ENCODE assay signal across 8 cellular contexts in genomic region chr2:96207073-96207777, GRCh38. TPM values are rescaled to one million over a fixed set of nuclear protein-coding genes. Genes with fewer than 3 reads are reported as not detected.
DNase-seq lines count a peak whose midpoint lies in the region; ATAC-seq and TF ChIP-seq lines count a peak whose summit lies in the region.

No MANE protein-coding gene starts in this region.

- H3K36me3 ChIP-seq in right atrium auricular region (no peaks in the 10 kb centered on the region), brain microvascular endothelial cell (replicated peaks) (no peaks in the 10 kb centered on the region), mesenchymal stem cell (ENCODE audit: control insufficient read depth in 1 of 2, insufficient read depth in 2 of 2, low read depth in 1 of 2, low read length in 2 of 2) (no peaks in the 10 kb centered on the region), aorta (ENCODE audit: control insufficient read depth in 1 of 2, insufficient read depth in 2 of 2, low read length in 1 of 2) (no peaks in the 10 kb centered on the region)

- peak overlapping the region; percentile 93 for H3K9ac ChIP-seq in mesenchymal stem cell (ENCODE audit: low read length)

- H2BK5ac ChIP-seq in mesenchymal stem cell (ENCODE audit: low read depth, low read length, poor library complexity, severe bottlenecking) = no peak overlapping the region

- H2AFZ ChIP-seq in mesenchymal stem cell (ENCODE audit: low read depth, low read length) = no peak overlapping the region

- ATAC-seq in Right ventricle myocardium inferior = no peak
- ATAC-seq in aorta (ENCODE audit: low FRiP score) = no peak

- H4K8ac ChIP-seq in mesenchymal stem cell (ENCODE audit: low read length) = no peak overlapping the region

- DNase-seq in right atrium auricular region (ENCODE audit: low spot score) (no peak), Right ventricle myocardium inferior (ENCODE audit: missing footprints) (no peak), brain microvascular endothelial cell (no peak), mesenchymal stem cell (peak; percentile 54), aorta (no peak), occipital lobe (lab: John Stamatoyannopoulos, UW) (no peak), DMS153 treated with DMSO at 0.1 percent for 48 hours (lab: John Stamatoyannopoulos, UW; ENCODE audit: unreplicated experiment) (no peak)
- no peak for DNase-seq in stimulated activated CD4-positive, alpha-beta T cell treated with anti-CD3 and anti-CD28 coated beads, Interleukin-1b, Interleukin-23, amount 100 ng/mL, for 48 hours

- H3K9me3 ChIP-seq in right atrium auricular region = no peaks in the 10 kb centered on the region
- H3K9me3 ChIP-seq in mesenchymal stem cell (ENCODE audit: control insufficient read depth, low read length) = no peaks in the 10 kb centered on the region
- H3K9me3 ChIP-seq in aorta (ENCODE audit: control insufficient read depth, low read length) = no peaks in the 10 kb centered on the region

- 25% methylated on average over 11 of the region's 11 CpGs for WGBS in mesenchymal stem cell
- 10 to 13% methylated on average over 11 of the region's 11 CpGs for WGBS in aorta, 2 donors

- H3K4me3 ChIP-seq in right atrium auricular region = peak overlapping the region; percentile 74 to 87
- peak overlapping the region; percentile 88 for H3K4me3 ChIP-seq in brain microvascular endothelial cell (ENCODE audit: low read depth, low read length)
- peak overlapping the region; percentile 32 to 89 for H3K4me3 ChIP-seq in mesenchymal stem cell (ENCODE audit: insufficient read depth in 1 of 2, low read depth in 1 of 2, low read length in 2 of 2)
- peak overlapping the region; percentile 71 to 77 for H3K4me3 ChIP-seq in aorta (ENCODE audit: low read length in 2 of 2)

- peak overlapping the region; percentile 90 to 96 for H3K27ac ChIP-seq in right atrium auricular region
- H3K27ac ChIP-seq in brain microvascular endothelial cell = peak overlapping the region; percentile 78
- H3K27ac ChIP-seq in mesenchymal stem cell (ENCODE audit: low read length, poor library complexity, severe bottlenecking) = no peak overlapping the region
- H3K27ac ChIP-seq in aorta (ENCODE audit: low read depth in 1 of 2, low read length in 2 of 2) = peak overlapping the region in 1 of 2 donors; percentile 6

- peak overlapping the region; percentile 92 for H3K4me2 ChIP-seq in mesenchymal stem cell (ENCODE audit: low read length, poor library complexity, severe bottlenecking)

- H3K14ac ChIP-seq in mesenchymal stem cell (ENCODE audit: low read length in 2 of 2) = no peak overlapping the region

- in situ Hi-C loops in brain microvascular endothelial cell (cut with HindIII; ENCODE audit: low pct_ligation_motif_present, low sequenced_read_pairs) = no loop called here

- no peak overlapping the region for H2AK5ac ChIP-seq in mesenchymal stem cell (ENCODE audit: low read length, severe bottlenecking)

- H3K79me1 ChIP-seq in mesenchymal stem cell (replicated peaks; ENCODE audit: low read length, poor library complexity, severe bottlenecking) = peaks cover 17% of the 10 kb centered on the region

- TF ChIP-seq CTCF in right atrium auricular region (IDR thresholded peaks at IDR 0.05) (no peak), brain microvascular endothelial cell (IDR thresholded peaks at IDR 0.05; ENCODE audit: low read depth, low read length, missing control alignments) (no peak)

- H3K4me1 ChIP-seq in right atrium auricular region (peaks cover 0 to 65% of the 10 kb centered on the region in 2 donors), mesenchymal stem cell (ENCODE audit: control insufficient read depth, insufficient read depth, low read depth, low read length) (peaks cover 10% of the 10 kb centered on the region), aorta (ENCODE audit: control insufficient read depth in 1 of 2, insufficient read depth in 2 of 2, low read length in 2 of 2) (no peaks in the 10 kb centered on the region)

- H2BK12ac ChIP-seq in mesenchymal stem cell (ENCODE audit: low read length in 2 of 2) = no peak overlapping the region

- no peak overlapping the region for H3K4ac ChIP-seq in mesenchymal stem cell (ENCODE audit: low read depth in 1 of 2, low read length in 2 of 2)

- H2BK15ac ChIP-seq in mesenchymal stem cell (ENCODE audit: low read depth, poor library complexity, severe bottlenecking) = no peak overlapping the region

- intact Hi-C loops in Right ventricle myocardium inferior (cut with DNase I) (loop anchor here (2.0 kb wide), 1 partner anchor 20 kb away; no protein-coding TSS in a partner anchor), aorta (cut with DNase I) (loop anchor here in 1 of 2 donors (5.0 kb wide), 2 partner anchors 45 to 60 kb away; partner anchors contain the start of genes CIAO1 and TMEM127)

- H3K18ac ChIP-seq in mesenchymal stem cell (ENCODE audit: low read depth in 1 of 2, low read length in 2 of 2) = no peak overlapping the region

- no peak overlapping the region for H3K23ac ChIP-seq in mesenchymal stem cell (ENCODE audit: low read length in 2 of 2)

- no peaks in the 10 kb centered on the region for H3K27me3 ChIP-seq in right atrium auricular region
- H3K27me3 ChIP-seq in brain microvascular endothelial cell (replicated peaks) = no peaks in the 10 kb centered on the region
- H3K27me3 ChIP-seq in mesenchymal stem cell (ENCODE audit: control insufficient read depth in 1 of 2, insufficient read depth in 1 of 2, low read length in 2 of 2) = no peaks in the 10 kb centered on the region
- H3K27me3 ChIP-seq in aorta (ENCODE audit: control insufficient read depth in 1 of 2, insufficient read depth in 2 of 2, low read length in 1 of 2) = no peaks in the 10 kb centered on the region

- no peak overlapping the region for H2BK120ac ChIP-seq in mesenchymal stem cell (ENCODE audit: low read depth, low read length)

- H4K91ac ChIP-seq in mesenchymal stem cell (ENCODE audit: low read length) = no peak overlapping the region

RNA-seq across cellular contexts. Expression of gene STARD7, which starts 1.4 kb away (rescaled TPM):
- total RNA-seq in right atrium auricular region (100 to 1,000 TPM; 128 to 163 TPM), Right ventricle myocardium inferior (194 TPM), aorta (10 to 100 TPM; 69.3 to 72.7 TPM), occipital lobe (165 TPM)
- polyA plus RNA-seq in mesenchymal stem cell (2013, experiment 1 of 2) = 43.7 TPM
- 44.3 TPM for polyA plus RNA-seq in mesenchymal stem cell (2013, experiment 2 of 2)
- polyA plus RNA-seq in aorta = 10 to 100 TPM; 23.8 to 36.3 TPM

RNA-seq across cellular contexts. Expression of gene TMEM127, which starts 58.6 kb away (rescaled TPM):
- total RNA-seq in right atrium auricular region = 10 to 100 TPM; 88.9 to 95.2 TPM
- 68.2 TPM for total RNA-seq in Right ventricle myocardium inferior
- polyA plus RNA-seq in mesenchymal stem cell (2013, experiment 1 of 2) = 56.4 TPM
- 55.0 TPM for polyA plus RNA-seq in mesenchymal stem cell (2013, experiment 2 of 2)
- 10 to 100 TPM; 53.4 to 53.8 TPM for total RNA-seq in aorta
- polyA plus RNA-seq in aorta = 10 to 100 TPM in 1 of 2 donors, 1 to 10 TPM in 1; 8.3 to 23.4 TPM
- 19.7 TPM for total RNA-seq in occipital lobe

RNA-seq across cellular contexts. Expression of gene CIAO1, which starts 58.8 kb away (rescaled TPM):
- total RNA-seq in right atrium auricular region = 10 to 100 TPM; 77.0 to 79.7 TPM
- total RNA-seq in Right ventricle myocardium inferior = 59.9 TPM
- polyA plus RNA-seq in mesenchymal stem cell (2013, experiment 1 of 2) = 33.6 TPM
- 32.9 TPM for polyA plus RNA-seq in mesenchymal stem cell (2013, experiment 2 of 2)
- 10 to 100 TPM; 46.4 to 57.1 TPM for total RNA-seq in aorta
- 10 to 100 TPM; 25.8 to 49.1 TPM for polyA plus RNA-seq in aorta
- total RNA-seq in occipital lobe = 80.3 TPM
